13 cellular contexts compared by ENCODE assay signal in genomic region chr20:17878912-17879602, GRCh38.
DNase-seq lines count a peak whose midpoint lies in the region; ATAC-seq, FAIRE-seq and TF ChIP-seq lines count a peak whose summit lies in the region.
"Had no signal": no experiment of that assay in that cellular context is flagged by ENCODE, and none has a peak within 500 bp of the region (broad histone marks: within the 10 kb centered on the region; RNA-seq: fewer than 3 reads in every experiment).

No MANE protein-coding gene starts in this region.

- no peaks in the 10 kb centered on the region for H3K9me1 ChIP-seq in K562 (ENCODE audit: control insufficient read depth, insufficient read depth, low read length)

- H3K79me2 ChIP-seq in K562 (ENCODE audit: control insufficient read depth, insufficient read depth, low read length) = no peaks in the 10 kb centered on the region

- DNase-seq in A673 (ENCODE audit: low spot score) = peak; percentile 55
- DNase-seq in K562 (ENCODE audit: extremely low read depth in 1 of 4, low spot score in 3 of 4) = peak in 2 of 4 experiments; percentile 23 to 24
- DNase-seq in NCI-H69 (lab: John Stamatoyannopoulos, UW) = no peak
- DNase-seq in foreskin melanocyte = no peak
- DNase-seq: activated CD4-positive, CD25-positive, alpha-beta regulatory T cell; IMR-90; retina had no signal

- H3K9ac ChIP-seq in K562 (ENCODE audit: insufficient read depth in 1 of 2, low read depth in 2 of 2, low read length in 2 of 2) = no peak overlapping the region

- no peak overlapping the region for H3K4me3 ChIP-seq in A673 (ENCODE audit: low read depth, low read length, poor library complexity, severe bottlenecking)
- H3K4me3 ChIP-seq in K562 = no peak overlapping the region

- FAIRE-seq in K562 (lab: Jason Lieb, UNC) = no peak

- no peak for TF ChIP-seq RAD21 in K562 (CRISPR knock-in tag; conservative IDR thresholded peaks at IDR 0.05 in 1 of 2, IDR thresholded peaks at IDR 0.05 in 1 of 2)

- H3K27ac ChIP-seq in A673 (ENCODE audit: low read depth, low read length, poor library complexity, severe bottlenecking) (no peak overlapping the region), K562 (ENCODE audit: extremely low read depth, low read depth, low read length) (no peak overlapping the region)
- H3K27ac ChIP-seq: RWPE1 had no signal

- no peaks in the 10 kb centered on the region for H3K36me3 ChIP-seq in A673 (ENCODE audit: insufficient read depth, low read length, poor library complexity, severe bottlenecking)
- H3K36me3 ChIP-seq in K562 (ENCODE audit: control insufficient read depth, insufficient read depth, low read length) = no peaks in the 10 kb centered on the region

- H3K27me3 ChIP-seq in A673 (replicated peaks; ENCODE audit: insufficient read depth, low read depth, low read length, poor library complexity) (no peaks in the 10 kb centered on the region), K562 (ENCODE audit: control insufficient read depth in 2 of 2, insufficient read depth in 2 of 2, low read length in 2 of 2) (peaks cover 6 to 22% of the 10 kb centered on the region in 2 experiments; a peak in 3 of 5 replicates)

- CTCF ChIA-PET in A673 (lab: Charles Lee) = no interaction called here
- CTCF ChIA-PET in K562 (lab: Yijun Ruan, JAX; ENCODE audit: low intra/inter-chr PET ratio) = no interaction called here

- BruUV-seq in A673 (replicated peaks; lab: Mats Ljungman, UMichigan) (no TSS peak), K562 (replicated peaks; lab: Mats Ljungman, UMichigan) (no TSS peak)

- H2AFZ ChIP-seq in K562 (ENCODE audit: low read depth, low read length) = no peak overlapping the region

- no peak overlapping the region for H3K4me2 ChIP-seq in K562 (ENCODE audit: insufficient read depth, low read length)

- WGBS in K562 (ENCODE audit: insufficient coverage, low coverage, missing lambda C conversion rate) = 0% methylated on average over 3 of the region's 6 CpGs

- no peak for TF ChIP-seq EP300 in K562 (IDR thresholded peaks at IDR 0.05; ENCODE audit: low read length)

- ATAC-seq in HG02885 (IDR thresholded peaks at IDR 0.05; ENCODE audit: poor library complexity, unreplicated experiment) (peak; percentile 44), K562 (0 out of 3 replicates have a peak, but pooled peaks have one; percentile 34), HG03039 (IDR thresholded peaks at IDR 0.05; ENCODE audit: unreplicated experiment) (no peak), HG03571 (IDR thresholded peaks at IDR 0.05; ENCODE audit: unreplicated experiment) (no peak)
- ATAC-seq: activated naive CD4-positive, alpha-beta T cell treated with anti-CD3 and anti-CD28 coated beads, Interleukin-2, amount 50 U/mL, for 72 hours had no signal

- in situ Hi-C loops in K562 (cut with MboI) = no loop called here

- H3K4me1 ChIP-seq in A673 (ENCODE audit: insufficient read depth, low read length, poor library complexity, severe bottlenecking) (peaks cover 17% of the 10 kb centered on the region), K562 (replicated peaks in 1 of 2; ENCODE audit: control insufficient read depth in 2 of 2, insufficient read depth in 2 of 2, low read length in 2 of 2) (peaks cover 0 to 8% of the 10 kb centered on the region in 2 experiments; a peak in 2 of 5 replicates)

- POLR2A ChIA-PET in A673 (lab: Charles Lee; ENCODE audit: low non-redundant PET) (no interaction called here), K562 (lab: Yijun Ruan, JAX) (no interaction called here)

- H4K20me1 ChIP-seq in K562 (replicated peaks; ENCODE audit: control insufficient read depth, insufficient read depth, low read length) = no peaks in the 10 kb centered on the region

- intact Hi-C loops in A673 (cut with micrococcal nuclease; ENCODE audit: unreplicated experiment) (no loop called here), K562 (cut with micrococcal nuclease) (no loop called here)

- no peak for TF ChIP-seq POLR2A in K562 (conservative IDR thresholded peaks at IDR 0.05)

- H3K9me3 ChIP-seq in A673 (ENCODE audit: low read depth, low read length, poor library complexity, severe bottlenecking) = no peaks in the 10 kb centered on the region
- H3K9me3 ChIP-seq in K562 (replicated peaks; ENCODE audit: control insufficient read depth, insufficient read depth, low read depth, low read length) = no peaks in the 10 kb centered on the region

- TF ChIP-seq CTCF in A673 (conservative IDR thresholded peaks at IDR 0.05; ENCODE audit: low read depth, low read length) = peak; percentile 33; the same call in 1 of the 2 replicates
- peak; percentile 59 for TF ChIP-seq CTCF in GM12873 (IDR thresholded peaks at IDR 0.05; ENCODE audit: insufficient read depth, low read depth, low read length, missing control alignments)
- peak in 2 of 3 experiments; percentile 19 to 20; a peak in 1 of 6 replicates for TF ChIP-seq CTCF in K562 (IDR thresholded peaks at IDR 0.05 in 2 of 3, conservative IDR thresholded peaks at IDR 0.05 in 1 of 3; ENCODE audit: insufficient read depth in 2 of 3, low read depth in 1 of 3, low read length in 3 of 3)

TF ChIP-seq in K562, 482 proteins besides CTCF, POLR2A, EP300 and RAD21:
- TF ChIP-seq VEZF1 (CRISPR knock-in tag; IDR thresholded peaks at IDR 0.05) (no peak), MEF2A (IDR thresholded peaks at IDR 0.05; ENCODE audit: control insufficient read depth, low read depth, low read length) (no peak), JUNB (CRISPR knock-in tag; conservative IDR thresholded peaks at IDR 0.05) (no peak), BMI1 (IDR thresholded peaks at IDR 0.05; ENCODE audit: low read length) (no peak), ZNF444 (CRISPR knock-in tag; IDR thresholded peaks at IDR 0.05) (no peak), FOXP1 (CRISPR knock-in tag; IDR thresholded peaks at IDR 0.05) (no peak), ZBTB8A (IDR thresholded peaks at IDR 0.05; ENCODE audit: partially characterized antibody) (no peak), HDAC2 (IDR thresholded peaks at IDR 0.05) (no peak), CEBPB (tag; IDR thresholded peaks at IDR 0.05) (no peak), SNIP1 (IDR thresholded peaks at IDR 0.05; ENCODE audit: low read depth) (no peak), ZNF696 (CRISPR knock-in tag; conservative IDR thresholded peaks at IDR 0.05) (no peak), NFYB (IDR thresholded peaks at IDR 0.05; ENCODE audit: extremely low read depth, insufficient read length) (no peak), PATZ1 (CRISPR knock-in tag; IDR thresholded peaks at IDR 0.05; ENCODE audit: borderline replicate concordance) (no peak), POLR2B (IDR thresholded peaks at IDR 0.05; ENCODE audit: low read depth, partially characterized antibody) (no peak), RBM34 (IDR thresholded peaks at IDR 0.05; ENCODE audit: borderline replicate concordance, insufficient read depth, low read length) (no peak), PTRF (tag; IDR thresholded peaks at IDR 0.05) (no peak), BRF1 (IDR thresholded peaks at IDR 0.05; ENCODE audit: borderline replicate concordance, extremely low read depth, insufficient read length) (no peak)

Comparison
In these comparisons a context has a peak if more than half of its experiments do, and no peak if none do; other contexts are left out.
1. ATAC-seq: peak in HG02885 (single experiment) and K562 (single experiment); none in HG03039 (single experiment) and HG03571 (single experiment).
2. Peak in every context shown above with its lines, with median percentiles within 50 percentile points of each other: CTCF ChIP-seq.